ENCODE assay signal across 18 cellular contexts in genomic region chr7:64879097-64879730, GRCh38. TPM values are rescaled to one million over a fixed set of nuclear protein-coding genes. Genes with fewer than 3 reads are reported as not detected.
DNase-seq lines count a peak whose midpoint lies in the region; ATAC-seq and TF ChIP-seq lines count a peak whose summit lies in the region.
"Had no signal": no experiment of that assay in that cellular context is flagged by ENCODE, and none has a peak within 500 bp of the region (broad histone marks: within the 10 kb centered on the region; RNA-seq: fewer than 3 reads in every experiment).

No MANE protein-coding gene starts in this region.

- H3K9me3 ChIP-seq in aorta (ENCODE audit: control insufficient read depth, low read length) = no peaks in the 10 kb centered on the region

- H3K27me3 Mint-ChIP-seq in natural killer cell (ENCODE audit: low read depth in 2 of 2) = peaks cover 40 to 44% of the 10 kb centered on the region in 2 donors
- H3K27me3 Mint-ChIP-seq in natural killer cell treated with Interleukin-12 subunit alpha and Interleukin-12 subunit beta and Interleukin-15 and Interleukin-18, amount 100 ng/mL, for 72 hours = peaks cover 12 to 26% of the 10 kb centered on the region in 2 donors

- H3K27ac Mint-ChIP-seq in natural killer cell = no peak overlapping the region
- no peak overlapping the region for H3K27ac Mint-ChIP-seq in natural killer cell treated with Interleukin-12 subunit alpha and Interleukin-12 subunit beta and Interleukin-15 and Interleukin-18, amount 100 ng/mL, for 72 hours
- H3K27ac Mint-ChIP-seq: activated B cell treated with CpG ODN at 0.5 μM for 24 hours; activated T-helper 1 cell treated with anti-CD3 and anti-CD28 coated beads, Interleukin-12 subunit alpha, Interleukin-12 subunit beta, Interleukin-2, Interleukin-4 antibody, amounts not matched to agents 30 ng/mL and 10 ng/mL and 1 ng/mL, durations not matched to agents 14 hours and 24 hours and 36 hours; neural progenitor cell had no signal

- DNase-seq in natural killer cell (peak; percentile 12), OCI-M1 (lab: John Stamatoyannopoulos, UW) (peak; percentile 37), hepatic stellate cell (ENCODE audit: low spot score) (peak; percentile 2), COR-L47 (lab: John Stamatoyannopoulos, UW) (no peak), left colon (no peak), aorta (no peak)
- no peak for DNase-seq in natural killer cell treated with Interleukin-12 subunit alpha and Interleukin-12 subunit beta and Interleukin-15 and Interleukin-18, amount 100 ng/mL, for 72 hours (ENCODE audit: low spot score)
- DNase-seq: activated B cell treated with CpG ODN at 0.5 μM for 24 hours, EL, left cardiac atrium, midbrain, NCI-H1417 treated with DMSO at 0.1 percent for 48 hours, NCI-H526 treated with DMSO at 0.1 percent for 48 hours had no signal

- TF ChIP-seq CTCF in natural killer cell (IDR thresholded peaks at IDR 0.05) = no peak

- H3K36me3 Mint-ChIP-seq in natural killer cell = no peaks in the 10 kb centered on the region
- no peaks in the 10 kb centered on the region for H3K36me3 Mint-ChIP-seq in natural killer cell treated with Interleukin-12 subunit alpha and Interleukin-12 subunit beta and Interleukin-15 and Interleukin-18, amount 100 ng/mL, for 72 hours

- WGBS in aorta, 2 donors = 85 to 86% methylated on average over 9 of the region's 9 CpGs

- H3K9me3 Mint-ChIP-seq in natural killer cell = peaks cover 0 to 2% of the 10 kb centered on the region in 2 donors
- no peaks in the 10 kb centered on the region for H3K9me3 Mint-ChIP-seq in natural killer cell treated with Interleukin-12 subunit alpha and Interleukin-12 subunit beta and Interleukin-15 and Interleukin-18, amount 100 ng/mL, for 72 hours

- no peaks in the 10 kb centered on the region for H3K36me3 ChIP-seq in aorta (ENCODE audit: control insufficient read depth in 1 of 2, insufficient read depth in 2 of 2, low read length in 1 of 2)
- H3K36me3 ChIP-seq: breast epithelium, neural progenitor cell, SJSA1 had no signal

- intact Hi-C loops in natural killer cell (cut with micrococcal nuclease) (no loop called here), left colon (cut with DNase I, micrococcal nuclease) (no loop called here), aorta (cut with DNase I) (no loop called here)

- H3K27me3 ChIP-seq in aorta (ENCODE audit: control insufficient read depth in 1 of 2, insufficient read depth in 2 of 2, low read length in 1 of 2) = no peaks in the 10 kb centered on the region
- H3K27me3 ChIP-seq: breast epithelium, neural progenitor cell, SJSA1 had no signal

- no peak overlapping the region for H3K27ac ChIP-seq in aorta (ENCODE audit: low read depth in 1 of 2, low read length in 2 of 2)
- H3K27ac ChIP-seq: neural progenitor cell, SJSA1 had no signal

- no peak overlapping the region for H3K4me3 ChIP-seq in aorta (ENCODE audit: low read length in 2 of 2)
- H3K4me3 ChIP-seq: breast epithelium, neural progenitor cell, SJSA1 had no signal

- H3K4me3 Mint-ChIP-seq in natural killer cell = no peak overlapping the region
- no peak overlapping the region for H3K4me3 Mint-ChIP-seq in natural killer cell treated with Interleukin-12 subunit alpha and Interleukin-12 subunit beta and Interleukin-15 and Interleukin-18, amount 100 ng/mL, for 72 hours
- H3K4me3 Mint-ChIP-seq: activated B cell treated with CpG ODN at 0.5 μM for 24 hours; activated T-helper 1 cell treated with anti-CD3 and anti-CD28 coated beads, Interleukin-12 subunit alpha, Interleukin-12 subunit beta, Interleukin-2, Interleukin-4 antibody, amounts not matched to agents 30 ng/mL and 10 ng/mL and 1 ng/mL, durations not matched to agents 14 hours and 24 hours and 36 hours; neural progenitor cell had no signal

- H3K4me1 Mint-ChIP-seq in natural killer cell = peaks cover 11 to 29% of the 10 kb centered on the region in 2 donors
- H3K4me1 Mint-ChIP-seq in natural killer cell treated with Interleukin-12 subunit alpha and Interleukin-12 subunit beta and Interleukin-15 and Interleukin-18, amount 100 ng/mL, for 72 hours (ENCODE audit: low read depth in 2 of 2) = peaks cover 0 to 9% of the 10 kb centered on the region in 2 donors

- H3K4me1 ChIP-seq in aorta (ENCODE audit: control insufficient read depth in 1 of 2, insufficient read depth in 2 of 2, low read length in 2 of 2) = no peaks in the 10 kb centered on the region
- H3K4me1 ChIP-seq: breast epithelium, neural progenitor cell, SJSA1 had no signal

- ATAC-seq in natural killer cell (no peak), left colon (no peak), HG03432 (IDR thresholded peaks at IDR 0.05; ENCODE audit: unreplicated experiment) (no peak), aorta (ENCODE audit: low FRiP score) (no peak)
- ATAC-seq in natural killer cell treated with Interleukin-12 subunit alpha and Interleukin-12 subunit beta and Interleukin-15 and Interleukin-18, amount 100 ng/mL, for 72 hours = no peak
- ATAC-seq: left cardiac atrium had no signal

RNA-seq across cellular contexts. Expression of gene ZNF273, which starts 23.9 kb away (rescaled TPM):
- total RNA-seq in natural killer cell (1 to 10 TPM; 2.9 to 4.2 (median 4.0) TPM), left colon (1 to 10 TPM; 3.9 TPM), aorta (10 to 100 TPM in 1 of 2 donors, 1 to 10 TPM in 1; 4.7 to 15.7 TPM)
- 1 to 10 TPM; 5.5 to 6.3 TPM for total RNA-seq in natural killer cell treated with Interleukin-12 subunit alpha and Interleukin-12 subunit beta and Interleukin-15 and Interleukin-18, amount 100 ng/mL, for 72 hours
- polyA plus RNA-seq in aorta = 1 to 10 TPM; 1.9 to 5.8 TPM

Comparison
In these comparisons a context has a peak if more than half of its experiments do, and no peak if none do; other contexts are left out.
1. DNase-seq: peak in natural killer cell (single experiment), OCI-M1 (single experiment) and hepatic stellate cell (single experiment); none in natural killer cell treated with Interleukin-12 subunit alpha and Interleukin-12 subunit beta and Interleukin-15 and Interleukin-18, amount 100 ng/mL, for 72 hours (single experiment), COR-L47 (single experiment), left colon (0 of 2) and aorta (0 of 2).